In genomic region chr1:11534846-11535245, GRCh38 we compare ENCODE assay signal across 25 cellular contexts. TPM values are rescaled to one million over a fixed set of nuclear protein-coding genes. Genes with fewer than 3 reads are reported as not detected.
"Had no signal": no experiment of that assay in that cellular context is flagged by ENCODE, and none has a peak within 500 bp of the region (broad histone marks: within the 10 kb centered on the region; RNA-seq: fewer than 3 reads in every experiment).

No MANE protein-coding gene starts in this region.

- ATAC-seq: activated T-cell treated with anti-CD3 and anti-CD28 coated beads, Interleukin-2, amount 50 U/mL, for 4 hours; esophagus mucosa; left ventricle myocardium superior; right cardiac atrium; stimulated activated naive CD8-positive, alpha-beta T cell treated with anti-CD3 and anti-CD28 coated beads, Interleukin-15, amount 100 ng/mL, for 72 hours had no signal

- H3K27ac Mint-ChIP-seq: activated naive CD8-positive, alpha-beta T cell; activated T-helper 2 cell treated with anti-CD3 and anti-CD28 coated beads, Interferon-gamma antibody, Interleukin-2, Interleukin-4, amounts not matched to agents 10 μg/mL and 5 μg/mL and 100 μg/mL, durations not matched to agents 14 hours and 24 hours and 36 hours; memory B cell; natural killer cell treated with Interleukin-12 subunit alpha and Interleukin-12 subunit beta and Interleukin-15 and Interleukin-18, amount 100 ng/mL, for 72 hours; stimulated activated naive CD8-positive, alpha-beta T cell treated with anti-CD3 and anti-CD28 coated beads, Interleukin-15, amount 100 ng/mL, for 72 hours had no signal

- H3K4me3 Mint-ChIP-seq: activated naive CD8-positive, alpha-beta T cell; activated T-cell treated with anti-CD3 and anti-CD28 coated beads, Interleukin-2, amount 50 U/mL, for 4 hours; memory B cell; natural killer cell treated with Interleukin-12 subunit alpha and Interleukin-12 subunit beta and Interleukin-15 and Interleukin-18, amount 100 ng/mL, for 72 hours; stimulated activated naive CD8-positive, alpha-beta T cell treated with anti-CD3 and anti-CD28 coated beads, Interleukin-15, amount 100 ng/mL, for 72 hours had no signal

- DNase-seq: activated CD4-positive, alpha-beta T cell treated with anti-CD3 and anti-CD28 coated beads for 4 hours; activated CD4-positive, alpha-beta T cell treated with anti-CD3 and anti-CD28 coated beads, Interleukin-2, amount 50 U/mL, for 48 hours; activated CD4-positive, CD25-positive, alpha-beta regulatory T cell; activated CD8-positive, alpha-beta memory T cell treated with anti-CD3 and anti-CD28 coated beads, Interleukin-2, amount 50 U/mL, for 48 hours; activated naive CD4-positive, alpha-beta T cell; activated T-cell treated with anti-CD3 and anti-CD28 coated beads, Interleukin-2, amount 50 U/mL, for 4 hours; amygdala; cerebellar nuclear complex; effector CD4-positive, alpha-beta T cell; foreskin melanocyte; kidney glomerular epithelial cell; left ventricle myocardium superior; right cardiac atrium; stimulated activated CD4-positive, alpha-beta T cell treated with anti-CD3 and anti-CD28 coated beads, Interleukin-1b, Interleukin-23, amount 100 ng/mL, for 48 hours; stimulated activated naive CD8-positive, alpha-beta T cell treated with anti-CD3 and anti-CD28 coated beads, Interleukin-15, amount 100 ng/mL, for 72 hours; T-helper 9 cell; tibial artery had no signal

- H3K4me1 ChIP-seq: parathyroid adenoma, tibial artery had no signal

- H3K4me1 Mint-ChIP-seq: memory B cell; stimulated activated naive CD8-positive, alpha-beta T cell treated with anti-CD3 and anti-CD28 coated beads, Interleukin-15, amount 100 ng/mL, for 72 hours had no signal

- H3K36me3 Mint-ChIP-seq: activated naive CD8-positive, alpha-beta T cell; memory B cell; natural killer cell treated with Interleukin-12 subunit alpha and Interleukin-12 subunit beta and Interleukin-15 and Interleukin-18, amount 100 ng/mL, for 72 hours had no signal

- H3K4me3 ChIP-seq: tibial artery had no signal

- H3K27me3 Mint-ChIP-seq: activated naive CD8-positive, alpha-beta T cell; natural killer cell treated with Interleukin-12 subunit alpha and Interleukin-12 subunit beta and Interleukin-15 and Interleukin-18, amount 100 ng/mL, for 72 hours; stimulated activated naive CD8-positive, alpha-beta T cell treated with anti-CD3 and anti-CD28 coated beads, Interleukin-15, amount 100 ng/mL, for 72 hours had no signal

- H3K9me3 ChIP-seq: neutrophil, tibial artery had no signal

- H3K36me3 ChIP-seq: neutrophil, tibial artery had no signal

- H3K27ac ChIP-seq: neutrophil, parathyroid adenoma, tibial artery had no signal

- H3K27me3 ChIP-seq: neutrophil had no signal

- H3K9me3 Mint-ChIP-seq: activated T-cell treated with anti-CD3 and anti-CD28 coated beads, Interleukin-2, amount 50 U/mL, for 4 hours; activated T-helper 2 cell treated with anti-CD3 and anti-CD28 coated beads, Interferon-gamma antibody, Interleukin-2, Interleukin-4, amounts not matched to agents 10 μg/mL and 5 μg/mL and 100 μg/mL, durations not matched to agents 14 hours and 24 hours and 36 hours; memory B cell; natural killer cell treated with Interleukin-12 subunit alpha and Interleukin-12 subunit beta and Interleukin-15 and Interleukin-18, amount 100 ng/mL, for 72 hours; stimulated activated naive CD8-positive, alpha-beta T cell treated with anti-CD3 and anti-CD28 coated beads, Interleukin-15, amount 100 ng/mL, for 72 hours had no signal

RNA-seq across cellular contexts. Expression of gene DISP3, which starts 55.9 kb away (rescaled TPM):
- total RNA-seq: bronchial epithelial cell, esophagus mucosa had no signal
